ENCODE assay signal across 13 cellular contexts in the genomic region with DNA sequence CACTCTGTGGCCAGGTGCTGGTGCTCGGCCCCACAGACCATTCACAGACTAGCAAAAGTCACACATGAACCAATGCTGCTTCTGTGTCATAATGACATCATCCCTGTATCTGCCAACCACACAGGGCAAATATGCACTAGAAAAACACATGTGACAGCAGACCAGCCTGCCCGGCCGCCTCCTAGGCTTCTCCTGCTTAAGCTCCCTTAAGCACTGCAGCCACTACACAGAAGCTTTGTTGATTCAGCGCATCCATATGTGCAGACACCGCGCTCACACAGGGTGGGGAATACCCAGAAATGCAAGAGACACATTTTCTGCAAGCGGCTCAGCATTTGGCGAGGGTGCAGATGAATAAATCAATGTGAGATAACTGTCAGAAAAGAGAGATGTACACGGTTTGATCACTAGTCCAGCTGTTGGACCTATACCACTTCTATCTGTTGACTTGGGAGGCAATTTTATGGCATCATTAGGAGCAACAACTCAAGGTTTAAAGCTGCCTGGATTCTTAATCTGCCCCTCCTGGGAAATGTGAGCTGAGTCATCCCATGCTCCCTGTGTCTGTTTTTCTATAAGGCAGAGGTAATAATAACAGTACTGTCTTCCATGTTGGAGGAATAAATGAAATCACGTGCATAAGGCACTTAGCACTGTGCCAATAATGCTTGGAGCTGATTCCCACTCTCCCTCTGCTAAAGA. TPM values are rescaled to one million over a fixed set of nuclear protein-coding genes. Genes with fewer than 3 reads are reported as not detected.
DNase-seq lines count a peak whose midpoint lies in the region; ATAC-seq and TF ChIP-seq lines count a peak whose summit lies in the region.
"Had no signal": no experiment of that assay in that cellular context is flagged by ENCODE, and none has a peak within 500 bp of the region (broad histone marks: within the 10 kb centered on the region; RNA-seq: fewer than 3 reads in every experiment).

No MANE protein-coding gene starts in this region.

- no peak overlapping the region for H2AK5ac ChIP-seq in trophoblast cell (ENCODE audit: low read length)

- H2AFZ ChIP-seq in trophoblast cell (ENCODE audit: insufficient read depth, low read length, poor library complexity) = no peak overlapping the region

- H3K27ac ChIP-seq in brain microvascular endothelial cell (no peak overlapping the region), trophoblast cell (ENCODE audit: low read depth, low read length) (no peak overlapping the region)
- H3K27ac ChIP-seq: uterus had no signal

- DNase-seq in AG10803 (ENCODE audit: low read depth) (peak; percentile 84), HFFc6 (peak; percentile 73), brain microvascular endothelial cell (peak; percentile 1), mucosa of descending colon (no peak), trophoblast cell (no peak)
- no peak for DNase-seq in activated CD4-positive, alpha-beta T cell treated with anti-CD3 and anti-CD28 coated beads for 4 hours
- DNase-seq: activated CD4-positive, alpha-beta T cell treated with anti-CD3 and anti-CD28 coated beads, Interleukin-2, amount 10 ng/mL, durations not matched to agents 7 days and 5 days; activated naive CD4-positive, alpha-beta T cell; CD4-positive, alpha-beta memory T cell; NCI-H526; uterus had no signal

- no peaks in the 10 kb centered on the region for H3K36me3 Mint-ChIP-seq in HFFc6 (ENCODE audit: low read depth)
- H3K36me3 Mint-ChIP-seq: CD4-positive, alpha-beta memory T cell had no signal

- H3K23ac ChIP-seq in trophoblast cell (ENCODE audit: low read length) = no peak overlapping the region

- H4K8ac ChIP-seq in trophoblast cell (ENCODE audit: low read depth, low read length) = no peak overlapping the region

- no peak overlapping the region for H4K12ac ChIP-seq in trophoblast cell (ENCODE audit: low read depth, low read length)

- H3K36me3 ChIP-seq in brain microvascular endothelial cell (replicated peaks) (no peaks in the 10 kb centered on the region), mucosa of descending colon (ENCODE audit: low read depth) (no peaks in the 10 kb centered on the region), trophoblast cell (ENCODE audit: control insufficient read depth in 1 of 2, insufficient read depth in 2 of 2, low read length in 2 of 2) (no peaks in the 10 kb centered on the region)
- H3K36me3 ChIP-seq: uterus had no signal

- intact Hi-C loops in mucosa of descending colon (cut with DNase I, micrococcal nuclease) = no loop called here

- H3K4ac ChIP-seq in trophoblast cell (ENCODE audit: low read depth, low read length) = no peak overlapping the region

- no peaks in the 10 kb centered on the region for H3K9me3 ChIP-seq in mucosa of descending colon
- H3K9me3 ChIP-seq in trophoblast cell (ENCODE audit: insufficient read depth, low read depth, low read length) = peaks cover 3% of the 10 kb centered on the region
- H3K9me3 ChIP-seq: uterus had no signal

- no peaks in the 10 kb centered on the region; the same call in 1 of the 2 replicates for H3K27me3 Mint-ChIP-seq in HFFc6 (ENCODE audit: insufficient read depth)
- H3K27me3 Mint-ChIP-seq: activated CD4-positive, alpha-beta T cell treated with anti-CD3 and anti-CD28 coated beads, Interleukin-2, amount 10 ng/mL, durations not matched to agents 7 days and 5 days had no signal

- H2BK120ac ChIP-seq in trophoblast cell (ENCODE audit: insufficient read depth, low read length, poor library complexity) = no peak overlapping the region

- peaks cover 3% of the 10 kb centered on the region for H3K79me1 ChIP-seq in trophoblast cell (ENCODE audit: low read length)

- in situ Hi-C loops in brain microvascular endothelial cell (cut with HindIII; ENCODE audit: low pct_ligation_motif_present, low sequenced_read_pairs) = no loop called here

- no peak overlapping the region for H3K4me3 ChIP-seq in AG10803 (ENCODE audit: low read length)
- no peak overlapping the region for H3K4me3 ChIP-seq in brain microvascular endothelial cell (ENCODE audit: low read depth, low read length)
- H3K4me3 ChIP-seq in mucosa of descending colon = no peak overlapping the region
- no peak overlapping the region for H3K4me3 ChIP-seq in trophoblast cell (ENCODE audit: low read depth, low read length)
- H3K4me3 ChIP-seq: uterus had no signal

- no peak overlapping the region for H3K4me2 ChIP-seq in trophoblast cell (ENCODE audit: low read length)

- no peak overlapping the region for H3K18ac ChIP-seq in trophoblast cell (ENCODE audit: low read length)

- ATAC-seq in mucosa of descending colon = peak; percentile 51
- ATAC-seq in GM21717 (IDR thresholded peaks at IDR 0.05; ENCODE audit: unreplicated experiment) = no peak
- ATAC-seq in GM18858 (IDR thresholded peaks at IDR 0.05; ENCODE audit: unreplicated experiment) = no peak

- H3K14ac ChIP-seq in trophoblast cell (ENCODE audit: low read length) = no peak overlapping the region

- H3K9me3 Mint-ChIP-seq in HFFc6 = no peaks in the 10 kb centered on the region; the same call in 1 of the 2 replicates
- H3K9me3 Mint-ChIP-seq: activated CD4-positive, alpha-beta T cell treated with anti-CD3 and anti-CD28 coated beads, Interleukin-2, amount 10 ng/mL, durations not matched to agents 7 days and 5 days; CD4-positive, alpha-beta memory T cell had no signal

- peak overlapping the region; percentile 22; the same call in 1 of the 2 replicates for H3K4me3 Mint-ChIP-seq in HFFc6
- H3K4me3 Mint-ChIP-seq: activated CD4-positive, alpha-beta T cell treated with anti-CD3 and anti-CD28 coated beads, Interleukin-2, amount 10 ng/mL, durations not matched to agents 7 days and 5 days; CD4-positive, alpha-beta memory T cell had no signal

- no peaks in the 10 kb centered on the region for H3K79me2 ChIP-seq in trophoblast cell (ENCODE audit: control insufficient read depth, insufficient read depth, low read length, poor library complexity)

- H2BK5ac ChIP-seq in trophoblast cell (ENCODE audit: low read depth, low read length, poor library complexity) = no peak overlapping the region

- whole genome bisulfite sequencing in trophoblast cell (ENCODE audit: extremely low coverage, insufficient coverage, insufficient read length) = no CpG with 5 or more reads among the region's 10 CpGs

- peak overlapping the region; percentile 49; the same call in 1 of the 2 replicates for H3K27ac Mint-ChIP-seq in HFFc6
- H3K27ac Mint-ChIP-seq: activated CD4-positive, alpha-beta T cell treated with anti-CD3 and anti-CD28 coated beads, Interleukin-2, amount 10 ng/mL, durations not matched to agents 7 days and 5 days; CD4-positive, alpha-beta memory T cell had no signal

- H3K4me1 ChIP-seq in mucosa of descending colon (ENCODE audit: low read depth) (peaks cover 6% of the 10 kb centered on the region), trophoblast cell (ENCODE audit: control insufficient read depth in 1 of 2, insufficient read depth in 2 of 2, low read length in 2 of 2) (peaks cover 8 to 13% of the 10 kb centered on the region in 2 experiments)
- H3K4me1 ChIP-seq: uterus had no signal

- H3K9ac ChIP-seq in trophoblast cell (ENCODE audit: low read length) = no peak overlapping the region

- H3K27me3 ChIP-seq in brain microvascular endothelial cell (replicated peaks) (no peaks in the 10 kb centered on the region), trophoblast cell (ENCODE audit: insufficient read depth, low read length) (no peaks in the 10 kb centered on the region)
- H3K27me3 ChIP-seq: uterus had no signal

- H4K91ac ChIP-seq in trophoblast cell (ENCODE audit: low read depth, low read length) = no peak overlapping the region

- no peak overlapping the region for H2BK12ac ChIP-seq in trophoblast cell (ENCODE audit: low read length)

- H3K4me1 Mint-ChIP-seq in HFFc6 (ENCODE audit: low read depth) = peaks cover 24% of the 10 kb centered on the region; the same call in 1 of the 2 replicates
- H3K4me1 Mint-ChIP-seq: activated CD4-positive, alpha-beta T cell treated with anti-CD3 and anti-CD28 coated beads, Interleukin-2, amount 10 ng/mL, durations not matched to agents 7 days and 5 days; CD4-positive, alpha-beta memory T cell had no signal

- TF ChIP-seq CTCF in AG10803 (conservative IDR thresholded peaks at IDR 0.05; ENCODE audit: low read length) = no peak
- TF ChIP-seq CTCF in HFFc6 (IDR thresholded peaks at IDR 0.05) = no peak
- no peak for TF ChIP-seq CTCF in brain microvascular endothelial cell (IDR thresholded peaks at IDR 0.05; ENCODE audit: low read depth, low read length, missing control alignments)
- no peak for TF ChIP-seq CTCF in mucosa of descending colon (IDR thresholded peaks at IDR 0.05)

RNA-seq across cellular contexts. Expression of a gene that starts 33.4 kb away (rescaled TPM):
- not detected for total RNA-seq in HFFc6 (2021; fragmentation: NEBNext Ultra II Directional; extraction: Animal tissue kit (Norgen Biotek cat#: 25700))
- 10 to 100 TPM in 1 of 3 donors, 1 to 10 TPM in 2; 3.1 to 56.1 (median 7.7) TPM for total RNA-seq in mucosa of descending colon
- 0.22 and 0.24 TPM in 2 replicates for polyA plus RNA-seq in trophoblast cell (2013)
- total RNA-seq: activated CD4-positive, alpha-beta T cell treated with anti-CD3 and anti-CD28 coated beads, Interleukin-2, amount 10 ng/mL, durations not matched to agents 7 days and 5 days; CD4-positive, alpha-beta memory T cell had no signal
- polyA plus RNA-seq: CD4-positive, alpha-beta memory T cell had no signal

Comparison
In these comparisons a context has a peak if more than half of its experiments do, and no peak if none do; other contexts are left out.
1. DNase-seq: peak in AG10803 (single experiment), HFFc6 (single experiment) and brain microvascular endothelial cell (single experiment); none in mucosa of descending colon (0 of 3), trophoblast cell (0 of 2) and activated CD4-positive, alpha-beta T cell treated with anti-CD3 and anti-CD28 coated beads for 4 hours (0 of 2).
2. RNA of a gene that starts 33.4 kb away (total RNA-seq): 3.1 to 56.1 TPM in mucosa of descending colon; not detected in HFFc6; every median in the first group is over 4 times any median in the second.